In genomic region chr19:45074744-45075143, GRCh38 we compare ENCODE assay signal across 1 cellular context.
TF ChIP-seq lines count a peak whose summit lies in the region.

No MANE protein-coding gene starts in this region.

TF ChIP-seq in WTC11, 78 proteins besides CTCF, POLR2A, EP300 and RAD21 (continued from another document):
- TF ChIP-seq ZNF425 (CRISPR knock-in tag; conservative IDR thresholded peaks at IDR 0.05): no peak
- no peak for TF ChIP-seq MYBL2 (CRISPR knock-in tag; IDR thresholded peaks at IDR 0.05)
- TF ChIP-seq ZNF263 (CRISPR knock-in tag; IDR thresholded peaks at IDR 0.05; ENCODE audit: low read depth): no peak
